11 cellular contexts compared by ENCODE assay signal in genomic region chr3:12629560-12629959, GRCh38. TPM values are rescaled to one million over a fixed set of nuclear protein-coding genes. Genes with fewer than 3 reads are reported as not detected.
DNase-seq lines count a peak whose midpoint lies in the region; ATAC-seq and TF ChIP-seq lines count a peak whose summit lies in the region.
"Had no signal": no experiment of that assay in that cellular context is flagged by ENCODE, and none has a peak within 500 bp of the region (broad histone marks: within the 10 kb centered on the region; RNA-seq: fewer than 3 reads in every experiment).

No MANE protein-coding gene starts in this region.

- intact Hi-C loops in left lung (cut with DNase I): no loop called here

- no peak overlapping the region for H2AFZ ChIP-seq in hepatocyte

- H3K4me3 ChIP-seq in AG10803 (ENCODE audit: low read length) (no peak overlapping the region), left lung (no peak overlapping the region), hepatocyte (no peak overlapping the region)

- peak overlapping the region in 1 of 2 donors; percentile 16 for H3K27ac ChIP-seq in left lung
- H3K27ac ChIP-seq in hepatocyte: no peak overlapping the region

- H3K4me2 ChIP-seq in hepatocyte: no peak overlapping the region

- no peaks in the 10 kb centered on the region for H3K9me2 ChIP-seq in hepatocyte (replicated peaks; ENCODE audit: insufficient read depth)

- DNase-seq in AG10803 (ENCODE audit: low read depth) (peak; percentile 84), HT-29 (ENCODE audit: low spot score) (peak; percentile 18), cerebellum (ENCODE audit: low spot score) (peak; percentile 21), left lung (peak in 1 of 2 donors; percentile 41), hepatocyte (ENCODE audit: low spot score) (no peak), Ammon's horn (ENCODE audit: low spot score) (no peak)
- DNase-seq: H9; naive thymus-derived CD4-positive, alpha-beta T cell; NCI-H2107 had no signal

- H3K27me3 ChIP-seq in left lung (no peaks in the 10 kb centered on the region), hepatocyte (no peaks in the 10 kb centered on the region)

- no peaks in the 10 kb centered on the region for H3K9me3 ChIP-seq in left lung
- H3K9me3 ChIP-seq in hepatocyte (ENCODE audit: low read depth): no peaks in the 10 kb centered on the region

- WGBS in hepatocyte (ENCODE audit: low lambda C conversion rate, missing lambda C conversion rate): 48% methylated on average over 4 of the region's 4 CpGs

- ATAC-seq in left lung: peak; percentile 73
- ATAC-seq in HG03571 (IDR thresholded peaks at IDR 0.05; ENCODE audit: unreplicated experiment): no peak
- ATAC-seq in HG03097 (IDR thresholded peaks at IDR 0.05; ENCODE audit: low FRiP score, unreplicated experiment): no peak
- ATAC-seq: naive thymus-derived CD4-positive, alpha-beta T cell had no signal

- TF ChIP-seq CTCF in AG10803 (conservative IDR thresholded peaks at IDR 0.05; ENCODE audit: low read length): no peak
- TF ChIP-seq CTCF in left lung (IDR thresholded peaks at IDR 0.05): no peak
- TF ChIP-seq CTCF in hepatocyte (IDR thresholded peaks at IDR 0.05; ENCODE audit: poor library complexity): no peak

- H3K79me2 ChIP-seq in hepatocyte: peaks cover 100% of the 10 kb centered on the region

- H3K4me1 ChIP-seq in left lung (peaks cover 7 to 70% of the 10 kb centered on the region in 2 donors), hepatocyte (ENCODE audit: insufficient read depth) (peaks cover 8% of the 10 kb centered on the region)

- H3K36me3 ChIP-seq in left lung: no peaks in the 10 kb centered on the region
- no peaks in the 10 kb centered on the region for H3K36me3 ChIP-seq in hepatocyte (replicated peaks; ENCODE audit: insufficient read depth, low read depth)

- peaks cover 94% of the 10 kb centered on the region for H4K20me1 ChIP-seq in hepatocyte (ENCODE audit: insufficient read depth, poor library complexity, severe bottlenecking)

RNA-seq across cellular contexts. Expression of gene RAF1, which starts 34.4 kb away (rescaled TPM):
- total RNA-seq in HT-29 (2014; rRNA removed; shearing (Covaris generic)): 51.0 and 54.6 TPM in 2 replicates
- total RNA-seq in cerebellum (139 TPM), left lung (10 to 100 TPM; 75.8 to 89.9 TPM), hepatocyte (114 and 118 TPM in 2 replicates)
- polyA plus RNA-seq in hepatocyte: 78.0 and 79.8 TPM in 2 replicates

Comparison
In these comparisons a context has a peak if more than half of its experiments do, and no peak if none do; other contexts are left out.
1. DNase-seq: peak in AG10803 (single experiment), HT-29 (single experiment) and cerebellum (single experiment); none in hepatocyte (single experiment) and Ammon's horn (single experiment).